1 cellular context compared by ENCODE assay signal in the genomic region with DNA sequence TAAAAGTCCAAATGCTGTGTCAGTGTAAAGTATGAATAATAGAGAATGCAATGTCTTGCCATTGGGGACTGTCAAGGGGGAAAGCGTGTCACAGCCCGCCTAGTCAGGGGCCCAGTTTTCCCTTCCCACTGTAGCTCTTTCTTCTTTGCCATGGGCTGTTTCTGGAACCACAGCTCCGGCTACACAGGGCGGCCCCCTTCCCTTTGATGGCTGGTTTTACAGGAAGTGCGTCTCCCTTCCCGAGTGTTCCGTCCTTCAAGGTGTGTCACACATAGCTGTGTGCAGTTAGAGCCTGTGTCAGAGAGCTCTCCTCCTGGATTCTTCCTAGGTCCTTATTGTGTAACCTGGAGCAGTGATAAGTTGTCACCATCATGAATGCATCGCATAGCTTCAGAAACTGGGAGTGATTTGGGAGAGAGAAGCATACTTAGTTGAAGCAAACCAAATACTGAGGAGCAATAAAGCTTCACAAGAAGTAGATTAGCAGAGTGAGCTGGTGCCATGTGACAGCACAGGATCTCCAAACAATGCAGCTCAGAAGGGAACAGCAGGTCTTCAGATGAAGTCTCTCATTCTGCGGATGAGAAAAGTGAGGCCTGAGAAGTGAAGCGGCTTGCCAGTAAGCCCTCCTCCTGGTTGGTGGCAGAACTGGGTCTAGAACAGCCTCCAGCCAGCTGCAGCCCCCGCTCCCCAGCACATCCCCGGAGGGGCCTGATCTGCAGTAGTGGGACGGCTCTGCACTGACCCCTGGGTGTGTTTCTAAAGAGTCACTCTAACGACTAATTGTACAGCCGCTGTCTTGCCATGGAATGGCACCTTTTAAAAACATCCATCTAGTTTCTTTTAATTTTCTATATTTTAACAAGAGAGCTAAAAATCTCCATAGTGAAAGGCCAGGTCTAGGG.
TF ChIP-seq lines count a peak whose summit lies in the region.

No MANE protein-coding gene starts in this region.

TF ChIP-seq in GM12878, 131 proteins besides CTCF, POLR2A, EP300 and RAD21:
- no peak for TF ChIP-seq CHD2 (IDR thresholded peaks at IDR 0.05; ENCODE audit: borderline replicate concordance, low read depth, low read length)
